In genomic region chr22:46800102-46800857, GRCh38 we compare ENCODE assay signal across 27 cellular contexts. TPM values are rescaled to one million over a fixed set of nuclear protein-coding genes. Genes with fewer than 3 reads are reported as not detected.
DNase-seq lines count a peak whose midpoint lies in the region; ATAC-seq and TF ChIP-seq lines count a peak whose summit lies in the region.
"Had no signal": no experiment of that assay in that cellular context is flagged by ENCODE, and none has a peak within 500 bp of the region (broad histone marks: within the 10 kb centered on the region; RNA-seq: fewer than 3 reads in every experiment).

No MANE protein-coding gene starts in this region.

- no peaks in the 10 kb centered on the region for H3K27me3 ChIP-seq in vagina
- H3K27me3 ChIP-seq: adrenal gland, gastroesophageal sphincter, MG63, transverse colon had no signal

- POLR2A ChIA-PET in naive thymus-derived CD8-positive, alpha-beta T cell (lab: Charles Lee), result interaction anchor here (1.0 to 4.8 kb wide), 4 partner anchors 9 to 50 kb away, joined by 5 to 77 read pairs (median 6); partner anchors contain the start of gene TBC1D22A

- no peaks in the 10 kb centered on the region for H3K27me3 Mint-ChIP-seq in effector memory CD8-positive, alpha-beta T cell
- H3K27me3 Mint-ChIP-seq in naive thymus-derived CD8-positive, alpha-beta T cell, result no peaks in the 10 kb centered on the region
- H3K27me3 Mint-ChIP-seq in type B pancreatic cell, result no peaks in the 10 kb centered on the region

- intact Hi-C loops in vagina (cut with DNase I), result no loop called here

- H3K9me3 ChIP-seq in vagina, result no peaks in the 10 kb centered on the region
- H3K9me3 ChIP-seq: adrenal gland, gastroesophageal sphincter, MG63, transverse colon had no signal

- no peaks in the 10 kb centered on the region for H3K9me3 Mint-ChIP-seq in effector memory CD8-positive, alpha-beta T cell
- no peaks in the 10 kb centered on the region for H3K9me3 Mint-ChIP-seq in naive thymus-derived CD8-positive, alpha-beta T cell
- no peaks in the 10 kb centered on the region for H3K9me3 Mint-ChIP-seq in type B pancreatic cell
- H3K9me3 Mint-ChIP-seq: activated naive CD4-positive, alpha-beta T cell treated with anti-CD3 and anti-CD28 coated beads for 36 hours had no signal

- peaks cover 9% of the 10 kb centered on the region for H3K4me1 ChIP-seq in vagina
- H3K4me1 ChIP-seq: parathyroid adenoma had no signal

- no peak overlapping the region for H3K4me3 ChIP-seq in vagina
- H3K4me3 ChIP-seq: adrenal gland, gastroesophageal sphincter, MG63, transverse colon had no signal

- no peak for TF ChIP-seq POLR2A in vagina (IDR thresholded peaks at IDR 0.05)

- no peak overlapping the region for H3K27ac ChIP-seq in vagina
- H3K27ac ChIP-seq: adrenal gland, gastroesophageal sphincter, HL-60, KMS-11, parathyroid adenoma, transverse colon, VCaP had no signal

- DNase-seq in activated CD8-positive, alpha-beta memory T cell treated with anti-CD3 and anti-CD28 coated beads for 24 hours, result peak; percentile 38
- DNase-seq in activated CD8-positive, alpha-beta memory T cell treated with anti-CD3 and anti-CD28 coated beads, Interleukin-2, amount 50 U/mL, for 48 hours, result no peak
- DNase-seq in effector memory CD8-positive, alpha-beta T cell, result no peak
- DNase-seq in naive thymus-derived CD8-positive, alpha-beta T cell, result no peak
- DNase-seq in type B pancreatic cell (ENCODE audit: extremely low spot score, unreplicated experiment), result peak; percentile 54
- no peak for DNase-seq in nucleus accumbens (lab: John Stamatoyannopoulos, UW)
- DNase-seq in vagina (ENCODE audit: extremely low spot score in 2 of 2), result no peak
- DNase-seq: 8988T; activated CD4-positive, alpha-beta T cell treated with anti-CD3 and anti-CD28 coated beads for 4 hours; activated naive CD4-positive, alpha-beta T cell treated with anti-CD3 and anti-CD28 coated beads for 36 hours; hippocampal formation; left cardiac atrium; MG63; NCI-H1105; NCI-H187 treated with DMSO at 0.1 percent for 48 hours; SIG-M5; stimulated activated CD4-positive, alpha-beta T cell treated with anti-CD3 and anti-CD28 coated beads, Interleukin-2, amount 100 ng/mL, for 24 hours; stimulated activated CD8-positive, alpha-beta memory T cell treated with anti-CD3 and anti-CD28 coated beads, Interleukin-4, amount 100 ng/mL, for 48 hours; T1000; transverse colon had no signal

- peak overlapping the region; percentile 26 to 44 for H3K27ac Mint-ChIP-seq in effector memory CD8-positive, alpha-beta T cell
- H3K27ac Mint-ChIP-seq in naive thymus-derived CD8-positive, alpha-beta T cell, result peak overlapping the region in 9 of 10 donors; percentile 6 to 81 (median 40)
- no peak overlapping the region for H3K27ac Mint-ChIP-seq in type B pancreatic cell
- H3K27ac Mint-ChIP-seq: activated naive CD4-positive, alpha-beta T cell treated with anti-CD3 and anti-CD28 coated beads for 36 hours had no signal

- ATAC-seq in effector memory CD8-positive, alpha-beta T cell (replicated peaks), result no peak
- ATAC-seq in naive thymus-derived CD8-positive, alpha-beta T cell, result no peak
- ATAC-seq in GM21528 (IDR thresholded peaks at IDR 0.05; ENCODE audit: low FRiP score, unreplicated experiment), result no peak
- ATAC-seq: gastroesophageal sphincter, left cardiac atrium had no signal

- peaks cover 18% of the 10 kb centered on the region for H3K36me3 Mint-ChIP-seq in effector memory CD8-positive, alpha-beta T cell (ENCODE audit: insufficient read depth)
- H3K36me3 Mint-ChIP-seq in naive thymus-derived CD8-positive, alpha-beta T cell, result peaks cover 0 to 67% (median 11%) of the 10 kb centered on the region in 3 donors
- H3K36me3 Mint-ChIP-seq in type B pancreatic cell, result peaks cover 8% of the 10 kb centered on the region

- TF ChIP-seq CTCF in type B pancreatic cell (conservative IDR thresholded peaks at IDR 0.05), result no peak
- no peak for TF ChIP-seq CTCF in vagina (IDR thresholded peaks at IDR 0.05)

- no peak overlapping the region for H3K4me3 Mint-ChIP-seq in effector memory CD8-positive, alpha-beta T cell
- H3K4me3 Mint-ChIP-seq in naive thymus-derived CD8-positive, alpha-beta T cell, result no peak overlapping the region
- no peak overlapping the region for H3K4me3 Mint-ChIP-seq in type B pancreatic cell
- H3K4me3 Mint-ChIP-seq: activated naive CD4-positive, alpha-beta T cell treated with anti-CD3 and anti-CD28 coated beads for 36 hours had no signal

- peaks cover 0 to 27% of the 10 kb centered on the region in 2 donors for H3K36me3 ChIP-seq in vagina

- peaks cover 25 to 28% of the 10 kb centered on the region in 2 donors for H3K4me1 Mint-ChIP-seq in effector memory CD8-positive, alpha-beta T cell (ENCODE audit: low read depth in 2 of 2)
- H3K4me1 Mint-ChIP-seq in naive thymus-derived CD8-positive, alpha-beta T cell, result peaks cover 15 to 52% (median 43%) of the 10 kb centered on the region in 4 donors
- peaks cover 29% of the 10 kb centered on the region for H3K4me1 Mint-ChIP-seq in type B pancreatic cell (ENCODE audit: unreplicated experiment)

RNA-seq across cellular contexts. Expression of gene TBC1D22A, which starts 37.8 kb away (rescaled TPM):
- 10 to 100 TPM; 51.2 to 57.2 TPM for total RNA-seq in naive thymus-derived CD8-positive, alpha-beta T cell
- 10 to 100 TPM; 23.0 to 24.6 (median 23.3) TPM for polyA plus RNA-seq in naive thymus-derived CD8-positive, alpha-beta T cell
- total RNA-seq in type B pancreatic cell (ENCODE audit: low replicate concordance), result 16.2 and 24.6 TPM in 2 replicates
- total RNA-seq in vagina, result 38.3 TPM

Comparison
In these comparisons a context has a peak if more than half of its experiments do, and no peak if none do; other contexts are left out.
1. DNase-seq: peak in activated CD8-positive, alpha-beta memory T cell treated with anti-CD3 and anti-CD28 coated beads for 24 hours (single experiment) and type B pancreatic cell (single experiment); none in activated CD8-positive, alpha-beta memory T cell treated with anti-CD3 and anti-CD28 coated beads, Interleukin-2, amount 50 U/mL, for 48 hours (single experiment), effector memory CD8-positive, alpha-beta T cell (0 of 3), naive thymus-derived CD8-positive, alpha-beta T cell (0 of 10), nucleus accumbens (0 of 56) and vagina (0 of 2).